ENCODE assay signal across 28 cellular contexts in the genomic region with DNA sequence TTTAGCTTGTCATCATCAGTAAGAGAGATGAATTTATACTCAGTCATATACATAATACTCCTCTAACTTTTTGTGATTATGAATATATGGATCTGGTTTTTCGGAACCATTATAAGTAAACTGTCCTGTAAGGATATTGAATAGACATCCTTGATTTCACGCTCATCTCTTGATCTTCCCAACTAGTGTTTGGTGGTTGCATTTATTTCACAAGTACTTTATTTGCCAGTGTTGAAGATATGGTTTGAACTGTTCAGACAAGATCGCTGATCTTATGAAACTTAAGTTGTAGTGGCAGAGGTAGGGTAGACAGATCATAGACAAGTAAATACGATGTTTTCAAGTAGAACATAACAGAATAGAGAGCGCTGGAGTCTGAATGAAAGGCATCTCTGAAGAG. TPM values are rescaled to one million over a fixed set of nuclear protein-coding genes. Genes with fewer than 3 reads are reported as not detected.
DNase-seq lines count a peak whose midpoint lies in the region; ATAC-seq, FAIRE-seq and TF ChIP-seq lines count a peak whose summit lies in the region.
"Had no signal": no experiment of that assay in that cellular context is flagged by ENCODE, and none has a peak within 500 bp of the region (broad histone marks: within the 10 kb centered on the region; RNA-seq: fewer than 3 reads in every experiment).

No MANE protein-coding gene starts in this region.

- peaks cover 7% of the 10 kb centered on the region for H3K4me1 ChIP-seq in astrocyte (ENCODE audit: insufficient read depth, low read length)
- H3K4me1 ChIP-seq in liver (ENCODE audit: control insufficient read depth in 4 of 4, insufficient read depth in 4 of 4, low read length in 3 of 4), result peaks cover 6 to 33% (median 23%) of the 10 kb centered on the region in 4 donors

- no peaks in the 10 kb centered on the region for H3K27me3 Mint-ChIP-seq in activated naive CD4-positive, alpha-beta T cell treated with anti-CD3 and anti-CD28 coated beads, Interleukin-2, amount 10 ng/mL, durations not matched to agents 7 days and 5 days
- H3K27me3 Mint-ChIP-seq in astrocyte (ENCODE audit: low read depth, unreplicated experiment) (no peaks in the 10 kb centered on the region), WTC11 (ENCODE audit: low read depth) (no peaks in the 10 kb centered on the region)

- H4K20me1 ChIP-seq in astrocyte (ENCODE audit: insufficient read depth, low read length), result peaks cover 67% of the 10 kb centered on the region

- no peak overlapping the region for H3K27ac Mint-ChIP-seq in activated naive CD4-positive, alpha-beta T cell treated with anti-CD3 and anti-CD28 coated beads, Interleukin-2, amount 10 ng/mL, durations not matched to agents 7 days and 5 days
- H3K27ac Mint-ChIP-seq in astrocyte (ENCODE audit: unreplicated experiment) (no peak overlapping the region), WTC11 (no peak overlapping the region)
- H3K27ac Mint-ChIP-seq: H9 had no signal

- no peak overlapping the region for H3K4me2 ChIP-seq in astrocyte (ENCODE audit: low read length)

- H3K9ac ChIP-seq in astrocyte (ENCODE audit: low read length), result no peak overlapping the region
- H3K9ac ChIP-seq in liver (ENCODE audit: low read depth in 1 of 2, low read length in 2 of 2), result peak overlapping the region; percentile 30 to 99

- no peak overlapping the region for H2AFZ ChIP-seq in astrocyte (ENCODE audit: low read depth, low read length)

- CTCF ChIA-PET in activated naive CD4-positive, alpha-beta T cell treated with anti-CD3 and anti-CD28 coated beads, Interleukin-2, amount 10 ng/mL, durations not matched to agents 7 days and 5 days (lab: Charles Lee), result interaction anchor here (0.7 to 1.5 kb wide), 2 partner anchors 68 to 507 kb away, joined by 3 read pairs; no protein-coding TSS in a partner anchor
- CTCF ChIA-PET in WTC11 (lab: Charles Lee), result interaction anchor here (1.2 kb wide), 1 partner anchor 8 kb away, joined by 3 read pairs; no protein-coding TSS in a partner anchor

- peaks cover 76% of the 10 kb centered on the region for H3K79me2 ChIP-seq in astrocyte (ENCODE audit: insufficient read depth, low read length)

- FAIRE-seq in astrocyte (lab: Jason Lieb, UNC), result no peak
- FAIRE-seq: A204.1 had no signal

- no peak overlapping the region for H3K27ac ChIP-seq in astrocyte (ENCODE audit: low read depth, low read length)
- peak overlapping the region; percentile 82 to 99 for H3K27ac ChIP-seq in liver (ENCODE audit: low read depth in 1 of 2, low read length in 2 of 2)
- H3K27ac ChIP-seq in temporal lobe (ENCODE audit: low read depth, low read length), result peak overlapping the region; percentile 19
- H3K27ac ChIP-seq: C4-2B, lower lobe of right lung, upper lobe of right lung had no signal

- H3K36me3 ChIP-seq in astrocyte (ENCODE audit: insufficient read depth, low read length) (no peaks in the 10 kb centered on the region), liver (ENCODE audit: control insufficient read depth in 4 of 4, insufficient read depth in 3 of 4, low read depth in 1 of 4, low read length in 3 of 4) (peaks cover 0 to 11% (median 0%) of the 10 kb centered on the region in 4 donors)

- DNase-seq in activated naive CD4-positive, alpha-beta T cell treated with anti-CD3 and anti-CD28 coated beads, Interleukin-2, amount 10 ng/mL, durations not matched to agents 7 days and 5 days, result no peak
- no peak for DNase-seq in activated naive CD4-positive, alpha-beta T cell treated with anti-CD3 and anti-CD28 coated beads, Interleukin-2, amount 50 U/mL, for 16 hours
- no peak for DNase-seq in astrocyte (ENCODE audit: low read depth)
- DNase-seq in WTC11 (ENCODE audit: low spot score), result no peak
- no peak for DNase-seq in ureter (ENCODE audit: low spot score)
- DNase-seq: activated naive CD4-positive, alpha-beta T cell treated with Interleukin-2 at 50 U/mL for 16 hours; activated T-cell treated with anti-CD3 and anti-CD28 coated beads, Interleukin-2, amount 50 U/mL, for 48 hours; central memory CD4-positive, alpha-beta T cell; gastrocnemius medialis; H9; islet precursor cell; lower lobe of right lung; NCI-H1694; NCI-H2171; NCI-H526 treated with DMSO at 0.1 percent for 48 hours; occipital lobe; retina; stimulated activated CD4-positive, alpha-beta T cell treated with anti-CD3 and anti-CD28 coated beads, Interleukin-12 subunit alpha, Interleukin-12 subunit beta, amount 100 ng/mL, for 4 hours; stomach; T-helper 1 cell; upper lobe of right lung had no signal

- no peak for TF ChIP-seq RAD21 in liver (IDR thresholded peaks at IDR 0.05)

- H3K27me3 ChIP-seq in astrocyte (ENCODE audit: insufficient read depth, low read length) (no peaks in the 10 kb centered on the region), liver (ENCODE audit: control insufficient read depth in 4 of 4, insufficient read depth in 4 of 4, low read length in 3 of 4) (no peaks in the 10 kb centered on the region)
- H3K27me3 ChIP-seq: gastrocnemius medialis, stomach, upper lobe of right lung had no signal

- H3K9me3 ChIP-seq in astrocyte (ENCODE audit: insufficient read depth, low read depth, low read length), result no peaks in the 10 kb centered on the region
- no peaks in the 10 kb centered on the region for H3K9me3 ChIP-seq in liver (ENCODE audit: control insufficient read depth in 4 of 4, low read length in 3 of 4)
- H3K9me3 ChIP-seq: gastrocnemius medialis, lower lobe of right lung, stomach, upper lobe of right lung had no signal

- no peak overlapping the region for H3K4me3 ChIP-seq in astrocyte (ENCODE audit: insufficient read depth, low read depth, low read length)
- H3K4me3 ChIP-seq in liver (ENCODE audit: low read depth in 1 of 3, low read length in 3 of 3), result peak overlapping the region in 2 of 3 donors; percentile 18 to 76
- H3K4me3 ChIP-seq: gastrocnemius medialis had no signal

- ATAC-seq in GM18502 (IDR thresholded peaks at IDR 0.05; ENCODE audit: poor library complexity, unreplicated experiment) (no peak), WTC11 (no peak)
- ATAC-seq: gastrocnemius medialis, lower lobe of right lung, Right ventricle myocardium inferior, upper lobe of right lung had no signal

- peak overlapping the region; percentile 8 for H3K4me3 Mint-ChIP-seq in activated naive CD4-positive, alpha-beta T cell treated with anti-CD3 and anti-CD28 coated beads, Interleukin-2, amount 10 ng/mL, durations not matched to agents 7 days and 5 days
- H3K4me3 Mint-ChIP-seq in astrocyte (ENCODE audit: unreplicated experiment), result peak overlapping the region; percentile 6
- H3K4me3 Mint-ChIP-seq in WTC11, result no peak overlapping the region
- H3K4me3 Mint-ChIP-seq: H9 had no signal

- no peaks in the 10 kb centered on the region for H3K9me3 Mint-ChIP-seq in activated naive CD4-positive, alpha-beta T cell treated with anti-CD3 and anti-CD28 coated beads, Interleukin-2, amount 10 ng/mL, durations not matched to agents 7 days and 5 days
- H3K9me3 Mint-ChIP-seq in astrocyte (ENCODE audit: unreplicated experiment) (no peaks in the 10 kb centered on the region), WTC11 (no peaks in the 10 kb centered on the region)
- H3K9me3 Mint-ChIP-seq: H9 had no signal

- H3K36me3 Mint-ChIP-seq in activated naive CD4-positive, alpha-beta T cell treated with anti-CD3 and anti-CD28 coated beads, Interleukin-2, amount 10 ng/mL, durations not matched to agents 7 days and 5 days, result peaks cover 14% of the 10 kb centered on the region
- H3K36me3 Mint-ChIP-seq in astrocyte (ENCODE audit: low read depth, unreplicated experiment) (no peaks in the 10 kb centered on the region), WTC11 (no peaks in the 10 kb centered on the region)

- 53% methylated on average over 5 of the region's 5 CpGs for WGBS in liver

- peaks cover 38% of the 10 kb centered on the region for H3K4me1 Mint-ChIP-seq in activated naive CD4-positive, alpha-beta T cell treated with anti-CD3 and anti-CD28 coated beads, Interleukin-2, amount 10 ng/mL, durations not matched to agents 7 days and 5 days
- H3K4me1 Mint-ChIP-seq in astrocyte (ENCODE audit: low read depth, unreplicated experiment) (peaks cover 6% of the 10 kb centered on the region), WTC11 (peaks cover 8% of the 10 kb centered on the region)

- TF ChIP-seq CTCF in astrocyte (IDR thresholded peaks at IDR 0.05; ENCODE audit: insufficient read depth, low read depth, low read length) (no peak), liver (IDR thresholded peaks at IDR 0.05; ENCODE audit: low read depth, low read length, missing input control) (no peak), WTC11 (IDR thresholded peaks at IDR 0.05) (no peak)

- POLR2A ChIA-PET in WTC11 (lab: Charles Lee), result no interaction called here

TF ChIP-seq in liver, 16 proteins besides CTCF, POLR2A, EP300 and RAD21 (continues in another document):
- TF ChIP-seq YY1 (IDR thresholded peaks at IDR 0.05), result no peak

TF ChIP-seq in WTC11, 78 proteins besides CTCF, POLR2A, EP300 and RAD21 (continues in another document):
- TF ChIP-seq, protein P1, sequence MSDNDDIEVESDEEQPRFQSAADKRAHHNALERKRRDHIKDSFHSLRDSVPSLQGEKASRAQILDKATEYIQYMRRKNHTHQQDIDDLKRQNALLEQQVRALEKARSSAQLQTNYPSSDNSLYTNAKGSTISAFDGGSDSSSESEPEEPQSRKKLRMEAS (CRISPR knock-in tag; IDR thresholded peaks at IDR 0.05), result no peak
- TF ChIP-seq, protein P2, sequence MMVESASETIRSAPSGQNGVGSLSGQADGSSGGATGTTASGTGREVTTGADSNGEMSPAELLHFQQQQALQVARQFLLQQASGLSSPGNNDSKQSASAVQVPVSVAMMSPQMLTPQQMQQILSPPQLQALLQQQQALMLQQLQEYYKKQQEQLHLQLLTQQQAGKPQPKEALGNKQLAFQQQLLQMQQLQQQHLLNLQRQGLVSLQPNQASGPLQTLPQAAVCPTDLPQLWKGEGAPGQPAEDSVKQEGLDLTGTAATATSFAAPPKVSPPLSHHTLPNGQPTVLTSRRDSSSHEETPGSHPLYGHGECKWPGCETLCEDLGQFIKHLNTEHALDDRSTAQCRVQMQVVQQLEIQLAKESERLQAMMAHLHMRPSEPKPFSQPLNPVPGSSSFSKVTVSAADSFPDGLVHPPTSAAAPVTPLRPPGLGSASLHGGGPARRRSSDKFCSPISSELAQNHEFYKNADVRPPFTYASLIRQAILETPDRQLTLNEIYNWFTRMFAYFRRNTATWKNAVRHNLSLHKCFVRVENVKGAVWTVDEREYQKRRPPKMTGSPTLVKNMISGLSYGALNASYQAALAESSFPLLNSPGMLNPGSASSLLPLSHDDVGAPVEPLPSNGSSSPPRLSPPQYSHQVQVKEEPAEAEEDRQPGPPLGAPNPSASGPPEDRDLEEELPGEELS (CRISPR knock-in tag; IDR thresholded peaks at IDR 0.05), result no peak
- no peak for TF ChIP-seq ELF4 (CRISPR knock-in tag; IDR thresholded peaks at IDR 0.05; ENCODE audit: low read depth)

RNA-seq across cellular contexts. Expression of a gene that starts 3.0 kb away (rescaled TPM):
- total RNA-seq in astrocyte (85.2 and 85.9 TPM in 2 replicates), liver (100 to 1,000 TPM in 1 of 2 donors, 10 to 100 TPM in 1; 54.6 to 179 TPM), temporal lobe (39.3 TPM), WTC11 (2021) (59.4 to 64.0 TPM (median 60.7 TPM) in 3 replicates), ureter (85.0 TPM)
- 10 to 100 TPM; 37.9 to 47.0 TPM for polyA plus RNA-seq in liver

RNA-seq across cellular contexts. Expression of a gene that starts 13.4 kb away (rescaled TPM):
- total RNA-seq in astrocyte (not detected in 2 replicates), liver (not detected), temporal lobe (not detected), WTC11 (2021) (not detected in 3 replicates), ureter (not detected)
- polyA plus RNA-seq in liver, result not detected
- total RNA-seq: epithelial cell of proximal tubule, gastrocnemius medialis, H9, lower lobe of right lung, occipital lobe, Right ventricle myocardium inferior, stomach, upper lobe of right lung had no signal
- polyA plus RNA-seq: stomach had no signal
